In the genomic region with DNA sequence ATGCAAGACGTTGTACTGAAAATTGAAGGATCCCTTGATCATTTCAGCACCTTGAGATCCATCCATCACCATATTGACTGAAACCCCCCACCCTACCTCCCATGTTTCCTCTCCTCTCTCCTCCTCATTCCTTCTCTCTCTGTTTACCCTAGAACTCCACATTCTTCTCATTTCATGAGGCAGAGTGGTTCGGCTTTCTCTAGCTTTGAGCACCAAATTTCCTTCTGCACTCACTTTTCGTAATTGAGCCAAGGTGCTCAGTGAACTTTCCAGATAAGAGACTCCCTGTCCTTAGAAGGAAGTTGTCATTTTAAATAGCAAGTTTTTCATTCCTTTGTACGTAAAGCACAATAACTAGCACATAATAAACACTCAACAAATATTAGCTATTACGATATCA, we compare ENCODE assay signal across 17 cellular contexts.
"Had no signal": no experiment of that assay in that cellular context is flagged by ENCODE, and none has a peak within 500 bp of the region (broad histone marks: within the 10 kb centered on the region; RNA-seq: fewer than 3 reads in every experiment).

No MANE protein-coding gene starts in this region.

- H3K27ac ChIP-seq: RWPE1 had no signal

- H3K9me3 ChIP-seq: SK-N-SH had no signal

- DNase-seq: KBM-7, MV-4-11, NCI-H1048, NCI-H1105, NCI-H1417, NCI-H1436 treated with DMSO at 0.1 percent for 48 hours, NCI-H1694 treated with DMSO at 0.1 percent for 48 hours, NCI-H1930, NCI-H2081, NCI-H2107, NCI-H2227 treated with DMSO at 0.1 percent for 48 hours, NCI-H524, NCI-H69, NCI-H774, SHP77, SK-N-SH had no signal
